ENCODE assay signal across 17 cellular contexts in genomic region chr7:129919492-129919891, GRCh38. TPM values are rescaled to one million over a fixed set of nuclear protein-coding genes. Genes with fewer than 3 reads are reported as not detected.
A peak's percentile ranks its signal among the peaks of the same experiment; 100 is the strongest.
DNase-seq lines count a peak whose midpoint lies in the region; ATAC-seq, FAIRE-seq and TF ChIP-seq lines count a peak whose summit lies in the region.
"Had no signal": no experiment of that assay in that cellular context is flagged by ENCODE, and none has a peak within 500 bp of the region (broad histone marks: within the 10 kb centered on the region; RNA-seq: fewer than 3 reads in every experiment).

No MANE protein-coding gene starts in this region.

- H3K4me1 Mint-ChIP-seq in GM23338 (peaks cover 34% of the 10 kb centered on the region), progenitor cell of endocrine pancreas (ENCODE audit: low read depth) (peaks cover 34% of the 10 kb centered on the region)
- peaks cover 47 to 70% (median 69%) of the 10 kb centered on the region in 3 donors for H3K4me1 Mint-ChIP-seq in CD8-positive, alpha-beta memory T cell
- H3K4me1 Mint-ChIP-seq in activated CD4-positive, alpha-beta T cell treated with anti-CD3 and anti-CD28 coated beads, Interleukin-2, amount 10 ng/mL, durations not matched to agents 7 days and 5 days, result peaks cover 26% of the 10 kb centered on the region

- no peaks in the 10 kb centered on the region for H3K9me3 ChIP-seq in adrenal gland (replicated peaks in 1 of 3)
- no peaks in the 10 kb centered on the region for H3K9me3 ChIP-seq in HepG2 (ENCODE audit: low read length)
- no peaks in the 10 kb centered on the region for H3K9me3 ChIP-seq in CD8-positive, alpha-beta memory T cell (ENCODE audit: low read length)
- H3K9me3 ChIP-seq: A549, BLaER1, HAP-1, Peyer's patch, SJSA1 had no signal

- no peak overlapping the region for H3K9ac ChIP-seq in HepG2 (ENCODE audit: insufficient read depth, low read depth, low read length)
- H3K9ac ChIP-seq: BLaER1 had no signal

- H3K27me3 ChIP-seq in GM23338 (ENCODE audit: insufficient read depth), result no peaks in the 10 kb centered on the region
- no peaks in the 10 kb centered on the region for H3K27me3 ChIP-seq in adrenal gland
- H3K27me3 ChIP-seq in HepG2 (ENCODE audit: control insufficient read depth in 1 of 2, insufficient read depth in 2 of 2, low read length in 2 of 2), result no peaks in the 10 kb centered on the region
- H3K27me3 ChIP-seq in CD8-positive, alpha-beta memory T cell (ENCODE audit: insufficient read depth, low read length, poor library complexity, severe bottlenecking), result no peaks in the 10 kb centered on the region
- H3K27me3 ChIP-seq: BLaER1, Peyer's patch, SJSA1 had no signal

- H3K9me3 Mint-ChIP-seq in GM23338, result no peaks in the 10 kb centered on the region
- H3K9me3 Mint-ChIP-seq in progenitor cell of endocrine pancreas (ENCODE audit: low read depth), result no peaks in the 10 kb centered on the region
- H3K9me3 Mint-ChIP-seq in CD8-positive, alpha-beta memory T cell, result no peaks in the 10 kb centered on the region
- H3K9me3 Mint-ChIP-seq in activated CD4-positive, alpha-beta T cell treated with anti-CD3 and anti-CD28 coated beads, Interleukin-2, amount 10 ng/mL, durations not matched to agents 7 days and 5 days, result no peaks in the 10 kb centered on the region
- H3K9me3 Mint-ChIP-seq: CD8-positive, alpha-beta T cell had no signal

- 61 to 70% (median 62%) methylated on average over 2 of the region's 2 CpGs for WGBS in adrenal gland, 4 donors
- 69% methylated on average over 2 of the region's 2 CpGs for WGBS in HepG2 (ENCODE audit: low lambda C conversion rate)

- TF ChIP-seq CTCF in GM23338 (conservative IDR thresholded peaks at IDR 0.05; ENCODE audit: low read depth in 2 of 2), result no peak
- no peak for TF ChIP-seq CTCF in adrenal gland (IDR thresholded peaks at IDR 0.05)
- TF ChIP-seq CTCF in HepG2 (CRISPR knock-in tag; IDR thresholded peaks at IDR 0.05), result no peak
- no peak for TF ChIP-seq CTCF in progenitor cell of endocrine pancreas (IDR thresholded peaks at IDR 0.05; ENCODE audit: unreplicated experiment)

- H3K4me3 ChIP-seq in GM23338 (no peak overlapping the region), adrenal gland (no peak overlapping the region), HepG2 (replicated peaks in 1 of 3; ENCODE audit: insufficient read depth in 1 of 3, low read depth in 2 of 3, low read length in 3 of 3) (no peak overlapping the region)
- no peak overlapping the region for H3K4me3 ChIP-seq in CD8-positive, alpha-beta memory T cell (ENCODE audit: low read length)
- H3K4me3 ChIP-seq: A549, BLaER1, HAP-1, K562, Peyer's patch, SJSA1 had no signal

- no peak for DNase-seq in GM23338 (ENCODE audit: low spot score)
- DNase-seq in adrenal gland, result no peak
- DNase-seq in HepG2 (ENCODE audit: low spot score), result peak; percentile 8
- DNase-seq in progenitor cell of endocrine pancreas (ENCODE audit: low spot score, unreplicated experiment), result no peak
- DNase-seq in CD8-positive, alpha-beta memory T cell, result no peak
- no peak for DNase-seq in DMS53 (lab: John Stamatoyannopoulos, UW)
- no peak for DNase-seq in activated CD4-positive, alpha-beta T cell treated with anti-CD3 and anti-CD28 coated beads, Interleukin-2, amount 10 ng/mL, durations not matched to agents 7 days and 5 days
- DNase-seq: CD8-positive, alpha-beta T cell; DMS79; NCI-H1092 treated with DMSO at 0.1 percent for 48 hours; NCI-H2081 treated with DMSO at 0.1 percent for 48 hours; Peyer's patch had no signal

- no peaks in the 10 kb centered on the region for H3K27me3 Mint-ChIP-seq in GM23338 (ENCODE audit: insufficient read depth, low read depth, poor library complexity)
- no peaks in the 10 kb centered on the region for H3K27me3 Mint-ChIP-seq in progenitor cell of endocrine pancreas
- no peaks in the 10 kb centered on the region for H3K27me3 Mint-ChIP-seq in CD8-positive, alpha-beta memory T cell
- no peaks in the 10 kb centered on the region for H3K27me3 Mint-ChIP-seq in activated CD4-positive, alpha-beta T cell treated with anti-CD3 and anti-CD28 coated beads, Interleukin-2, amount 10 ng/mL, durations not matched to agents 7 days and 5 days

- TF ChIP-seq EP300 in HepG2 (IDR thresholded peaks at IDR 0.05; ENCODE audit: low read depth in 2 of 2, low read length in 2 of 2) (no peak), HepG2 (CRISPR knock-in tag; IDR thresholded peaks at IDR 0.05; ENCODE audit: borderline replicate concordance) (no peak)

- intact Hi-C loops in adrenal gland (cut with DNase I) (no loop called here), HepG2 (cut with micrococcal nuclease; ENCODE audit: unreplicated experiment) (no loop called here)

- H3K36me3 Mint-ChIP-seq in GM23338 (ENCODE audit: low read depth), result peaks cover 22% of the 10 kb centered on the region
- H3K36me3 Mint-ChIP-seq in progenitor cell of endocrine pancreas (ENCODE audit: insufficient read depth), result peaks cover 12% of the 10 kb centered on the region
- H3K36me3 Mint-ChIP-seq in CD8-positive, alpha-beta memory T cell, result peaks cover 5 to 31% (median 10%) of the 10 kb centered on the region in 3 donors
- peaks cover 21% of the 10 kb centered on the region for H3K36me3 Mint-ChIP-seq in activated CD4-positive, alpha-beta T cell treated with anti-CD3 and anti-CD28 coated beads, Interleukin-2, amount 10 ng/mL, durations not matched to agents 7 days and 5 days (ENCODE audit: low read depth)

- no peak overlapping the region for H3K4me2 ChIP-seq in GM23338
- H3K4me2 ChIP-seq in HepG2 (ENCODE audit: low read depth, low read length), result no peak overlapping the region
- H3K4me2 ChIP-seq: A549, BLaER1 had no signal

- in situ Hi-C loops in HepG2 (cut with HindIII; ENCODE audit: extremely low pct_ligation_motif_present, low pct_unique_long_range_greater_than_20kb), result no loop called here

- TF ChIP-seq RAD21 in HepG2 (CRISPR knock-in tag; IDR thresholded peaks at IDR 0.05), result no peak

- H3K79me2 ChIP-seq in GM23338 (replicated peaks; ENCODE audit: insufficient read depth) (peaks cover 99% of the 10 kb centered on the region), HepG2 (ENCODE audit: insufficient read depth, low read length) (peaks cover 36% of the 10 kb centered on the region)

- H3K4me3 Mint-ChIP-seq in GM23338 (no peak overlapping the region), progenitor cell of endocrine pancreas (ENCODE audit: low read depth) (no peak overlapping the region)
- H3K4me3 Mint-ChIP-seq in CD8-positive, alpha-beta memory T cell, result no peak overlapping the region
- H3K4me3 Mint-ChIP-seq in activated CD4-positive, alpha-beta T cell treated with anti-CD3 and anti-CD28 coated beads, Interleukin-2, amount 10 ng/mL, durations not matched to agents 7 days and 5 days, result no peak overlapping the region
- H3K4me3 Mint-ChIP-seq: CD8-positive, alpha-beta T cell had no signal

- CTCF ChIA-PET in HepG2 (lab: Yijun Ruan, JAX; ENCODE audit: low intra/inter-chr PET ratio, low total read pairs), result no interaction called here
- CTCF ChIA-PET in CD8-positive, alpha-beta memory T cell (lab: Charles Lee), result no interaction called here
- CTCF ChIA-PET in activated CD4-positive, alpha-beta T cell treated with anti-CD3 and anti-CD28 coated beads, Interleukin-2, amount 10 ng/mL, durations not matched to agents 7 days and 5 days (lab: Charles Lee), result interaction anchor here (0.6 to 0.9 kb wide), 2 partner anchors 32 to 63 kb away, joined by 3 read pairs; no protein-coding TSS in a partner anchor

- H3K36me3 ChIP-seq in GM23338 (ENCODE audit: insufficient read depth) (no peaks in the 10 kb centered on the region), adrenal gland (replicated peaks in 1 of 2) (peaks cover 0 to 10% of the 10 kb centered on the region in 2 donors), HepG2 (replicated peaks in 1 of 2; ENCODE audit: control insufficient read depth in 1 of 2, insufficient read depth in 2 of 2, low read length in 2 of 2) (peaks cover 0 to 3% of the 10 kb centered on the region in 2 experiments; a peak in 2 of 5 replicates)
- no peaks in the 10 kb centered on the region for H3K36me3 ChIP-seq in CD8-positive, alpha-beta memory T cell (ENCODE audit: insufficient read depth, low read length)
- H3K36me3 ChIP-seq: HAP-1, Peyer's patch had no signal

- no peaks in the 10 kb centered on the region for H3K9me2 ChIP-seq in GM23338 (ENCODE audit: insufficient read depth)

- H2AFZ ChIP-seq in GM23338, result no peak overlapping the region
- no peak overlapping the region for H2AFZ ChIP-seq in HepG2 (ENCODE audit: low read length)

- ATAC-seq in GM23338, result no peak
- peak; percentile 49 for ATAC-seq in HepG2
- ATAC-seq: A549; CD8-positive, alpha-beta T cell had no signal

- no peak for FAIRE-seq in HepG2 (lab: Jason Lieb, UNC)
- FAIRE-seq: A549, K562 had no signal

- H3K27ac ChIP-seq in GM23338 (ENCODE audit: low read depth) (no peak overlapping the region), adrenal gland (peak overlapping the region in 3 of 5 donors; percentile 52 to 60 (median 57)), HepG2 (ENCODE audit: extremely low read length, insufficient read depth, low read length) (no peak overlapping the region)
- H3K27ac ChIP-seq in CD8-positive, alpha-beta memory T cell (ENCODE audit: low read depth, low read length), result no peak overlapping the region
- H3K27ac ChIP-seq: A549, BLaER1, Peyer's patch, SJSA1 had no signal

- TF ChIP-seq POLR2A in adrenal gland (IDR thresholded peaks at IDR 0.05) (no peak), HepG2 (IDR thresholded peaks at IDR 0.05; ENCODE audit: insufficient read depth in 1 of 2, low read depth in 2 of 2, low read length in 2 of 2) (no peak)

- 0 out of 2 replicates have a peak, but pooled peaks cover 3% of the 10 kb centered on the region for H3F3A ChIP-seq in GM23338 (replicated peaks; ENCODE audit: low read depth)

- peak overlapping the region; percentile 20; the same call in 1 of the 2 replicates for H3K27ac Mint-ChIP-seq in GM23338
- H3K27ac Mint-ChIP-seq in progenitor cell of endocrine pancreas, result peak overlapping the region; percentile 15
- H3K27ac Mint-ChIP-seq in CD8-positive, alpha-beta memory T cell, result peak overlapping the region in 2 of 8 donors; percentile 1 to 11
- no peak overlapping the region for H3K27ac Mint-ChIP-seq in activated CD4-positive, alpha-beta T cell treated with anti-CD3 and anti-CD28 coated beads, Interleukin-2, amount 10 ng/mL, durations not matched to agents 7 days and 5 days
- H3K27ac Mint-ChIP-seq: CD8-positive, alpha-beta T cell had no signal

- H4K20me1 ChIP-seq in GM23338 (replicated peaks; ENCODE audit: insufficient read depth) (peaks cover 23% of the 10 kb centered on the region), HepG2 (ENCODE audit: insufficient read depth, low read length) (peaks cover 51% of the 10 kb centered on the region)

- H3K4me1 ChIP-seq in GM23338 (ENCODE audit: insufficient read depth) (peaks cover 14% of the 10 kb centered on the region), adrenal gland (replicated peaks in 1 of 2) (peaks cover 68 to 81% of the 10 kb centered on the region in 2 donors), HepG2 (ENCODE audit: insufficient read depth, low read length) (peaks cover 27% of the 10 kb centered on the region)
- H3K4me1 ChIP-seq in CD8-positive, alpha-beta memory T cell (ENCODE audit: insufficient read depth, low read length), result peaks cover 29% of the 10 kb centered on the region
- H3K4me1 ChIP-seq: BLaER1, SJSA1 had no signal

- BruUV-seq in HepG2 (replicated peaks; lab: Mats Ljungman, UMichigan), result no TSS peak

- POLR2A ChIA-PET in HepG2 (lab: Yijun Ruan, JAX), result no interaction called here
- POLR2A ChIA-PET in CD8-positive, alpha-beta memory T cell (lab: Charles Lee), result no interaction called here
- POLR2A ChIA-PET in activated CD4-positive, alpha-beta T cell treated with anti-CD3 and anti-CD28 coated beads, Interleukin-2, amount 10 ng/mL, durations not matched to agents 7 days and 5 days (lab: Charles Lee), result no interaction called here

RNA-seq across cellular contexts. Expression of gene UBE2H, which starts 33.3 kb away (rescaled TPM):
- 86.5 and 107 TPM in 2 replicates for total RNA-seq in GM23338 (2014; rRNA removed; shearing (Covaris generic))
- polyA plus RNA-seq in GM23338 (2016; fragmentation: Nextera tagmentation; extraction: Ambion mirVana) (37.2 and 40.8 TPM in 2 replicates), adrenal gland (100 to 1,000 TPM in 1 of 3 donors, 10 to 100 TPM in 2; 48.3 to 140 (median 52.1) TPM), HepG2 (2011; rRNA removed) (40.1 and 43.7 TPM in 2 replicates)
- total RNA-seq in adrenal gland (100 to 1,000 TPM in 7 of 8 donors, 10 to 100 TPM in 1; 94.0 to 392 (median 187) TPM), HepG2 (2016; rRNA removed; fragmentation: Illumina TruSeq; extraction: Trizol) (15.5 and 18.7 TPM in 2 replicates), progenitor cell of endocrine pancreas (87.6 and 99.1 TPM in 2 replicates)
- total RNA-seq in HepG2 (2016; cell fraction: cytosol; rRNA removed; fragmentation: Illumina TruSeq; extraction: Trizol; ENCODE audit: low read depth), result 1.3 and 1.9 TPM in 2 replicates
- total RNA-seq in HepG2 (2016; cell fraction: insoluble cytoplasmic fraction; rRNA removed; fragmentation: Illumina TruSeq; extraction: Trizol), result 15.7 and 16.2 TPM in 2 replicates
- total RNA-seq in HepG2 (2016; cell fraction: membrane; rRNA removed; fragmentation: Illumina TruSeq; extraction: Trizol), result 6.7 and 8.2 TPM in 2 replicates
- 17.1 and 18.4 TPM in 2 replicates for total RNA-seq in HepG2 (2016; cell fraction: nucleus; rRNA removed; fragmentation: Illumina TruSeq; extraction: Trizol)
- polyA plus RNA-seq in HepG2 (2011; cell fraction: cytosol; rRNA removed), result 13.5 and 24.5 TPM in 2 replicates
- 22.5 and 32.8 TPM in 2 replicates for polyA plus RNA-seq in HepG2 (2011; cell fraction: nucleus; rRNA removed)
- 50.8 and 52.0 TPM in 2 replicates for polyA plus RNA-seq in HepG2 (2012)
- 1.9 TPM in 2 replicates for polyA plus RNA-seq in HepG2 (2016; cell fraction: cytosol; fragmentation: Illumina TruSeq; extraction: Trizol; ENCODE audit: low read depth)
- polyA plus RNA-seq in HepG2 (2016; cell fraction: insoluble cytoplasmic fraction; fragmentation: Illumina TruSeq; extraction: Trizol; ENCODE audit: low read depth), result 17.0 and 20.2 TPM in 2 replicates
- 3.6 and 3.8 TPM in 2 replicates for polyA plus RNA-seq in HepG2 (2016; cell fraction: membrane; fragmentation: Illumina TruSeq; extraction: Trizol; ENCODE audit: low read depth)
- polyA plus RNA-seq in HepG2 (2016; cell fraction: nucleus; fragmentation: Illumina TruSeq; extraction: Trizol; ENCODE audit: insufficient read depth, low read depth), result 20.8 TPM in 2 replicates
- 21.8 and 29.4 TPM in 2 replicates for polyA minus RNA-seq in HepG2 (2011; rRNA and poly(A)+ RNA removed; ENCODE audit: low replicate concordance)
- 24.0 and 36.2 TPM in 2 replicates for polyA minus RNA-seq in HepG2 (2011; cell fraction: cytosol; rRNA and poly(A)+ RNA removed)
- 60.9 and 63.9 TPM in 2 replicates for polyA minus RNA-seq in HepG2 (2011; cell fraction: nucleus; rRNA and poly(A)+ RNA removed)
- 10 to 100 TPM; 15.3 to 21.5 TPM for total RNA-seq in CD8-positive, alpha-beta memory T cell
- polyA plus RNA-seq in CD8-positive, alpha-beta memory T cell, result 45.2 TPM
- total RNA-seq in activated CD4-positive, alpha-beta T cell treated with anti-CD3 and anti-CD28 coated beads, Interleukin-2, amount 10 ng/mL, durations not matched to agents 7 days and 5 days, result 10 to 100 TPM; 34.9 to 40.3 TPM

Comparison
In these comparisons a context has a peak if more than half of its experiments do, and no peak if none do; other contexts are left out.
1. H3K27ac ChIP-seq: peak in adrenal gland (3 of 5); none in GM23338 (single experiment), HepG2 (single experiment) and CD8-positive, alpha-beta memory T cell (single experiment).